ENCODE assay signal across 8 cellular contexts in the genomic region with DNA sequence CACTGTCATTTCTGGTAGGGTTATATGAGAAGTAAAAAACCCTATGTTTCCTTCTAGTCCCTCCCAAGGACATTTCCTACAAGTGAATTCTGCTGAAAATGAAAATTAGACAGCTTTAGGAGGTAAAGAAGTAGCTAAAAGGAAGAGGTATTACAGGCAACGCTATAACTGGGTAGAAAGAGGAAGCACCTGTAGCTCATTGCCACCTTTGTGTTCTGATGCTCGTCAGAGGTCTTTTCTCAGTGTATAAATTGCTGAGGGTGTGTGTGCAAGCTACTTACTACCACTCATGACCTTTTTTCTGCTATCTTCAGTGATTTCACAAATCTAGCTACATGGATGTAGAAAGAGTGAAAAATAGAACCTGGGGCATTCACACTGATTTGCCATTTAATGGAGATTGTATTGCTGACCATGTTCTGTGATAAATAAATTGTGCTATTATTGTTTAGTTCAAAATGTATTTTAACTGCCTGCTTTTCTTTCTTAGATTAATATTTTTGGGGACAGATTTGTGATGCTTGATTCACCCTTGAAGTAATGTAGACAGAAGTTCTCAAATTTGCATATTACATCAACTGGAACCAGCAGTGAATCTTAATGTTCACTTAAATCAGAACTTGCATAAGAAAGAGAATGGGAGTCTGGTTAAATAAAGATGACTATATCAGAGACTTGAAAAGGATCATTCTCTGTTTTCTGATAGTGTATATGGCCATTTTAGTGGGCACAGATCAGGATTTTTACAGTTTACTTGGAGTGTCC. TPM values are rescaled to one million over a fixed set of nuclear protein-coding genes. Genes with fewer than 3 reads are reported as not detected.
A peak's percentile ranks its signal among the peaks of the same experiment; 100 is the strongest.
DNase-seq lines count a peak whose midpoint lies in the region; ATAC-seq and TF ChIP-seq lines count a peak whose summit lies in the region.

No MANE protein-coding gene starts in this region.

- H4K20me1 ChIP-seq in KMS-11 (ENCODE audit: insufficient read depth), result no peaks in the 10 kb centered on the region

- H3K4me3 Mint-ChIP-seq in activated CD4-positive, alpha-beta memory T cell treated with anti-CD3 and anti-CD28 coated beads for 36 hours, result no peak overlapping the region

- H3K9me3 Mint-ChIP-seq in activated CD4-positive, alpha-beta memory T cell treated with anti-CD3 and anti-CD28 coated beads for 36 hours, result no peaks in the 10 kb centered on the region

- no peaks in the 10 kb centered on the region for H3K27me3 Mint-ChIP-seq in activated CD4-positive, alpha-beta memory T cell treated with anti-CD3 and anti-CD28 coated beads for 36 hours

- CTCF ChIA-PET in activated CD4-positive, alpha-beta memory T cell treated with anti-CD3 and anti-CD28 coated beads for 36 hours (lab: Charles Lee), result interaction anchor here (1.2 to 1.7 kb wide), 2 partner anchors 51 to 262 kb away, joined by 3 to 4 read pairs; no protein-coding TSS in a partner anchor

- no peak for TF ChIP-seq POLR2A in GM18505 (IDR thresholded peaks at IDR 0.05; ENCODE audit: borderline replicate concordance, extremely low read depth, insufficient read depth, insufficient read length)

- H3K4me3 ChIP-seq in KMS-11 (IDR thresholded peaks at IDR 0.05; ENCODE audit: insufficient read depth, low read depth, low read length), result no peak overlapping the region
- H3K4me3 ChIP-seq in fibroblast of pulmonary artery (replicated peaks; ENCODE audit: low read depth, low read length), result peak overlapping the region; percentile 79

- peak overlapping the region; percentile 75 for H3K4me2 ChIP-seq in KMS-11

- peak overlapping the region; percentile 63; the same call in 1 of the 2 replicates for H3K27ac ChIP-seq in KMS-11

- DNase-seq in fibroblast of pulmonary artery (ENCODE audit: low read depth) (no peak), left lobe of liver (ENCODE audit: low spot score) (no peak)
- no peak for DNase-seq in activated naive CD4-positive, alpha-beta T cell (lab: John Stamatoyannopoulos, UW)
- DNase-seq in stimulated activated CD4-positive, alpha-beta T cell treated with anti-CD3 and anti-CD28 coated beads, Interleukin-2, amount 100 ng/mL, for 24 hours, result no peak
- DNase-seq in activated CD4-positive, alpha-beta memory T cell treated with anti-CD3 and anti-CD28 coated beads for 36 hours, result no peak

- H3K79me2 ChIP-seq in KMS-11 (ENCODE audit: insufficient read depth, low read depth), result peaks cover 7% of the 10 kb centered on the region; the same call in 1 of the 2 replicates

- H3K36me3 Mint-ChIP-seq in activated CD4-positive, alpha-beta memory T cell treated with anti-CD3 and anti-CD28 coated beads for 36 hours, result peaks cover 8% of the 10 kb centered on the region

- ATAC-seq in GM18505 (IDR thresholded peaks at IDR 0.05; ENCODE audit: unreplicated experiment) (peak; percentile 38), GM21619 (IDR thresholded peaks at IDR 0.05; ENCODE audit: unreplicated experiment) (peak; percentile 35), left lobe of liver (no peak)

- POLR2A ChIA-PET in activated CD4-positive, alpha-beta memory T cell treated with anti-CD3 and anti-CD28 coated beads for 36 hours (lab: Charles Lee), result no interaction called here

- TF ChIP-seq CTCF in KMS-11 (conservative IDR thresholded peaks at IDR 0.05; ENCODE audit: low read depth, low read length) (no peak), fibroblast of pulmonary artery (IDR thresholded peaks at IDR 0.05; ENCODE audit: low read length, missing control alignments) (no peak)

- peaks cover 9% of the 10 kb centered on the region; the same call in 1 of the 2 replicates for H3K36me3 ChIP-seq in KMS-11 (ENCODE audit: insufficient read depth)

- no peaks in the 10 kb centered on the region for H3K27me3 ChIP-seq in KMS-11 (ENCODE audit: insufficient read depth, low read depth)

- intact Hi-C loops in activated CD4-positive, alpha-beta memory T cell treated with anti-CD3 and anti-CD28 coated beads for 36 hours (cut with micrococcal nuclease), result loop anchor here (2.0 to 5.0 kb wide), 5 partner anchors 65 to 1735 kb away; a partner anchor contains a TSS

- peaks cover 32% of the 10 kb centered on the region for H3K4me1 ChIP-seq in KMS-11 (ENCODE audit: low read depth, poor library complexity, severe bottlenecking)

- peak overlapping the region; percentile 69; the same call in 1 of the 2 replicates for H3K9ac ChIP-seq in KMS-11

- no peak overlapping the region for H2AFZ ChIP-seq in KMS-11 (ENCODE audit: low read depth)

- H3K4me1 Mint-ChIP-seq in activated CD4-positive, alpha-beta memory T cell treated with anti-CD3 and anti-CD28 coated beads for 36 hours (ENCODE audit: low read depth), result no peaks in the 10 kb centered on the region

- H3K27ac Mint-ChIP-seq in activated CD4-positive, alpha-beta memory T cell treated with anti-CD3 and anti-CD28 coated beads for 36 hours, result no peak overlapping the region

RNA-seq across cellular contexts. Expression of a gene that starts 1.6 kb away (rescaled TPM):
- 32.9 TPM for total RNA-seq in left lobe of liver
- total RNA-seq in activated CD4-positive, alpha-beta memory T cell treated with anti-CD3 and anti-CD28 coated beads for 36 hours, result 10 to 100 TPM; 59.0 to 63.6 TPM
